Comparison of ENCODE assay signal across 8 cellular contexts in genomic region chr5:148957591-148958202, GRCh38.
DNase-seq lines count a peak whose midpoint lies in the region; ATAC-seq and TF ChIP-seq lines count a peak whose summit lies in the region.

No MANE protein-coding gene starts in this region.

- TF ChIP-seq POLR2A in breast epithelium (IDR thresholded peaks at IDR 0.05): no peak

- H3K27me3 ChIP-seq in HL-60 (ENCODE audit: insufficient read depth, poor library complexity, severe bottlenecking) (no peaks in the 10 kb centered on the region), breast epithelium (no peaks in the 10 kb centered on the region)

- no peaks in the 10 kb centered on the region for H3K4me1 ChIP-seq in breast epithelium

- CTCF ChIA-PET in T-cell (lab: Charles Lee): interaction anchor here (0.6 to 3.8 kb wide), 31 partner anchors 9 to 350 kb away, joined by 3 to 47 read pairs (median 4); partner anchors contain the start of gene ADRB2 (in 1 of the 2)

- H3K4me3 Mint-ChIP-seq in T-cell: no peak overlapping the region
- no peak overlapping the region for H3K4me3 Mint-ChIP-seq in stimulated activated naive B cell treated with anti-CD40 and anti-IgM and Interleukin-4, amounts not matched to agents 10 μg/mL and 1 μg/mL and 100 μg/mL, for 72 hours

- TF ChIP-seq CTCF in HL-60 (IDR thresholded peaks at IDR 0.05; ENCODE audit: insufficient read depth, low read length) (peak; percentile 56), breast epithelium (IDR thresholded peaks at IDR 0.05) (peak; percentile 62 to 67 (median 66))

- no peak overlapping the region for H3K27ac ChIP-seq in HL-60 (replicated peaks)
- H3K27ac ChIP-seq in breast epithelium: no peak overlapping the region

- peaks cover 3 to 8% of the 10 kb centered on the region in 2 donors for H3K27me3 Mint-ChIP-seq in T-cell
- peaks cover 0 to 9% of the 10 kb centered on the region in 2 donors for H3K27me3 Mint-ChIP-seq in stimulated activated naive B cell treated with anti-CD40 and anti-IgM and Interleukin-4, amounts not matched to agents 10 μg/mL and 1 μg/mL and 100 μg/mL, for 72 hours

- POLR2A ChIA-PET in T-cell (lab: Charles Lee): interaction anchor here in 1 of 2 donors (0.5 to 0.6 kb wide), 2 partner anchors 9 to 28 kb away, joined by 3 read pairs; no protein-coding TSS in a partner anchor

- intact Hi-C loops in breast epithelium (cut with DNase I; ENCODE audit: low total_unique reads): loop anchor here (5.0 kb wide), 1 partner anchor 880 kb away; no protein-coding TSS in a partner anchor

- H3K36me3 Mint-ChIP-seq in T-cell: no peaks in the 10 kb centered on the region
- no peaks in the 10 kb centered on the region for H3K36me3 Mint-ChIP-seq in stimulated activated naive B cell treated with anti-CD40 and anti-IgM and Interleukin-4, amounts not matched to agents 10 μg/mL and 1 μg/mL and 100 μg/mL, for 72 hours

- peak in 3 of 4 experiments; percentile 30 to 59 (median 44) for ATAC-seq in T-cell (replicated peaks in 1 of 4)
- peak; percentile 63 to 67 for ATAC-seq in stimulated activated naive B cell treated with anti-CD40 and anti-IgM and Interleukin-4, amounts not matched to agents 10 μg/mL and 1 μg/mL and 100 μg/mL, for 72 hours (replicated peaks)

- no peak overlapping the region for H3K4me3 ChIP-seq in HL-60 (replicated peaks; ENCODE audit: insufficient read depth, low read length)
- no peak overlapping the region for H3K4me3 ChIP-seq in breast epithelium

- no peak overlapping the region for H3K27ac Mint-ChIP-seq in T-cell
- H3K27ac Mint-ChIP-seq in stimulated activated naive B cell treated with anti-CD40 and anti-IgM and Interleukin-4, amounts not matched to agents 10 μg/mL and 1 μg/mL and 100 μg/mL, for 72 hours: no peak overlapping the region

- no peaks in the 10 kb centered on the region for H3K9me3 Mint-ChIP-seq in T-cell
- H3K9me3 Mint-ChIP-seq in stimulated activated naive B cell treated with anti-CD40 and anti-IgM and Interleukin-4, amounts not matched to agents 10 μg/mL and 1 μg/mL and 100 μg/mL, for 72 hours: no peaks in the 10 kb centered on the region

- H3K9me3 ChIP-seq in breast epithelium: no peaks in the 10 kb centered on the region

- no peaks in the 10 kb centered on the region for H3K36me3 ChIP-seq in breast epithelium

- peak; percentile 54 for DNase-seq in SIG-M5 treated with dmso at 0.1 percent for 504 hours (lab: John Stamatoyannopoulos, UW; ENCODE audit: unreplicated experiment)
- no peak for DNase-seq in SIG-M5 (lab: John Stamatoyannopoulos, UW)
- DNase-seq in HL-60 (ENCODE audit: low read depth in 1 of 2, low spot score in 1 of 2): peak in 1 of 2 experiments; percentile 53
- peak in 28 of 34 experiments; percentile 9 to 51 (median 32) for DNase-seq in T-cell
- DNase-seq in breast epithelium (ENCODE audit: low spot score in 2 of 2): no peak
- DNase-seq in lung microvascular endothelial cell (ENCODE audit: low read depth in 2 of 2): peak; percentile 61 to 84
- peak; percentile 16 for DNase-seq in stimulated activated naive B cell treated with anti-CD40 and anti-IgM and Interleukin-4, amounts not matched to agents 10 μg/mL and 1 μg/mL and 100 μg/mL, for 72 hours
- DNase-seq in dedifferentiated amniotic fluid mesenchymal stem cell (ENCODE audit: extremely low spot score): no peak

- no peaks in the 10 kb centered on the region for H3K4me1 Mint-ChIP-seq in T-cell
- no peaks in the 10 kb centered on the region for H3K4me1 Mint-ChIP-seq in stimulated activated naive B cell treated with anti-CD40 and anti-IgM and Interleukin-4, amounts not matched to agents 10 μg/mL and 1 μg/mL and 100 μg/mL, for 72 hours

Comparison
In these comparisons a context has a peak if more than half of its experiments do, and no peak if none do; other contexts are left out.
1. DNase-seq: peak in SIG-M5 treated with dmso at 0.1 percent for 504 hours (single experiment), T-cell (28 of 34), lung microvascular endothelial cell (2 of 2) and stimulated activated naive B cell treated with anti-CD40 and anti-IgM and Interleukin-4, amounts not matched to agents 10 μg/mL and 1 μg/mL and 100 μg/mL, for 72 hours (single experiment); none in SIG-M5 (single experiment), breast epithelium (0 of 2) and dedifferentiated amniotic fluid mesenchymal stem cell (single experiment).